Comparison of ENCODE assay signal across 22 cellular contexts in the genomic region with DNA sequence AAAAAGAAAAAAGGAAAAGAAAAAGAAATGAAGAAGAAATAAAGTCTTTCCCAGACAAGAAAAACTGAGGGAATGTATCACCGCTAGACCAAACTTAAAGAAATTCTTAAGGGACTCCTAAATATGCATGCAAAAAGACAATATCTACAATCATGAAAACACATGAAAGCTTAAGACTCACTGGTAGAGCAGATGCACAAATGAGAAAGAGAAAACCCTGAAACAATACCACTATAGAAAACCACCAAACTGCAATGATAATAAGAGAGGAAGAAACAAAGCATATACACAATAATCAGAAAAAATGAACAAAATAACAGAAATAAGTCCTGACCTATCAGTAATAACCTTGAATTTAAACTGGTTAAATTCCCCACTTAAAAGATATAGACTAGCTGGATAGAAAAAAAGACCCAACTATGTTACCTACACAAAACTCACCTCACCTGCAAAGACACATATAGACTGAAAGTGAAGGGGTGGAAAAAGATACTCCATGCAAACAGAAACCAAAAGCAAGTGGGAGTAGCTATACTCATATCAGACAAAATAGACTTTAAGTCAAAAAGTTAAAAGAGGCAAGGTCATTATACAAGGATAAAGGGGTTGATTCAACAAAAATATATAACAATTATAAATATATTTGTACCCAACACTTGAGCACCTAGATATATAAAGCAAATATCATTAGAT.
DNase-seq lines count a peak whose midpoint lies in the region; ATAC-seq and TF ChIP-seq lines count a peak whose summit lies in the region.
"Had no signal": no experiment of that assay in that cellular context is flagged by ENCODE, and none has a peak within 500 bp of the region (broad histone marks: within the 10 kb centered on the region; RNA-seq: fewer than 3 reads in every experiment).

No MANE protein-coding gene starts in this region.

- TF ChIP-seq CTCF in GM10266 (IDR thresholded peaks at IDR 0.05; ENCODE audit: control insufficient read depth, insufficient read depth, low read depth, missing control alignments): no peak
- TF ChIP-seq CTCF in CD14-positive monocyte (IDR thresholded peaks at IDR 0.05): no peak

- H3K9me3 Mint-ChIP-seq in activated CD4-positive, alpha-beta T cell treated with anti-CD3 and anti-CD28 coated beads, Interleukin-2, amount 10 ng/mL, durations not matched to agents 24 days and 14 days: peaks cover 7% of the 10 kb centered on the region
- peaks cover 39% of the 10 kb centered on the region for H3K9me3 Mint-ChIP-seq in activated T-helper 2 cell treated with anti-CD3 and anti-CD28 coated beads, Interferon-gamma antibody, Interleukin-2, Interleukin-4, amounts not matched to agents 10 μg/mL and 5 μg/mL and 100 μg/mL, durations not matched to agents 14 hours and 24 hours and 36 hours
- H3K9me3 Mint-ChIP-seq in CD14-positive monocyte: peaks cover 7 to 24% (median 14%) of the 10 kb centered on the region in 7 donors

- peak overlapping the region; percentile 62 for H3K27ac Mint-ChIP-seq in activated CD4-positive, alpha-beta T cell treated with anti-CD3 and anti-CD28 coated beads, Interleukin-2, amount 10 ng/mL, durations not matched to agents 24 days and 14 days
- peak overlapping the region; percentile 69 for H3K27ac Mint-ChIP-seq in activated T-helper 2 cell treated with anti-CD3 and anti-CD28 coated beads, Interferon-gamma antibody, Interleukin-2, Interleukin-4, amounts not matched to agents 10 μg/mL and 5 μg/mL and 100 μg/mL, durations not matched to agents 14 hours and 24 hours and 36 hours
- H3K27ac Mint-ChIP-seq in T-helper 17 cell (no peak overlapping the region), CD14-positive monocyte (no peak overlapping the region)
- H3K27ac Mint-ChIP-seq: neural progenitor cell had no signal

- peaks cover 7% of the 10 kb centered on the region for H3K36me3 Mint-ChIP-seq in activated CD4-positive, alpha-beta T cell treated with anti-CD3 and anti-CD28 coated beads, Interleukin-2, amount 10 ng/mL, durations not matched to agents 24 days and 14 days (ENCODE audit: low read depth)
- peaks cover 17% of the 10 kb centered on the region for H3K36me3 Mint-ChIP-seq in activated T-helper 2 cell treated with anti-CD3 and anti-CD28 coated beads, Interferon-gamma antibody, Interleukin-2, Interleukin-4, amounts not matched to agents 10 μg/mL and 5 μg/mL and 100 μg/mL, durations not matched to agents 14 hours and 24 hours and 36 hours (ENCODE audit: low read depth)
- H3K36me3 Mint-ChIP-seq in T-helper 17 cell (ENCODE audit: low read depth) (peaks cover 2% of the 10 kb centered on the region), CD14-positive monocyte (no peaks in the 10 kb centered on the region)
- H3K36me3 Mint-ChIP-seq: neural progenitor cell had no signal

- no peaks in the 10 kb centered on the region for H3K9me3 ChIP-seq in T-helper 17 cell (ENCODE audit: control insufficient read depth, low read length, poor library complexity, severe bottlenecking)
- H3K9me3 ChIP-seq: lower lobe of right lung, upper lobe of right lung had no signal

- no peak for DNase-seq in activated CD4-positive, alpha-beta T cell treated with anti-CD3 and anti-CD28 coated beads, Interleukin-2, amount 10 ng/mL, durations not matched to agents 24 days and 14 days
- DNase-seq in activated CD4-positive, alpha-beta T cell treated with anti-CD3 and anti-CD28 coated beads, Interleukin-2, amount 50 U/mL, for 48 hours: no peak
- DNase-seq in activated T-helper 2 cell treated with anti-CD3 and anti-CD28 coated beads, Interferon-gamma antibody, Interleukin-2, Interleukin-4, amounts not matched to agents 10 μg/mL and 5 μg/mL and 100 μg/mL, durations not matched to agents 14 hours and 24 hours and 36 hours (ENCODE audit: low spot score): no peak
- DNase-seq in T-helper 17 cell: no peak
- DNase-seq in GM10266 (ENCODE audit: extremely low spot score): no peak
- no peak for DNase-seq in CD14-positive monocyte (ENCODE audit: low spot score)
- DNase-seq: 8988T, AML-193, aorta, COR-L47, Kasumi-1, lower lobe of right lung, NCI-H1048, NCI-H187 treated with DMSO at 0.1 percent for 48 hours, NCI-H345, NCI-H82, Right ventricle myocardium superior, upper lobe of right lung had no signal

- peak overlapping the region; percentile 8 for H3K4me3 Mint-ChIP-seq in activated CD4-positive, alpha-beta T cell treated with anti-CD3 and anti-CD28 coated beads, Interleukin-2, amount 10 ng/mL, durations not matched to agents 24 days and 14 days
- H3K4me3 Mint-ChIP-seq in activated T-helper 2 cell treated with anti-CD3 and anti-CD28 coated beads, Interferon-gamma antibody, Interleukin-2, Interleukin-4, amounts not matched to agents 10 μg/mL and 5 μg/mL and 100 μg/mL, durations not matched to agents 14 hours and 24 hours and 36 hours (ENCODE audit: low read depth): no peak overlapping the region
- H3K4me3 Mint-ChIP-seq in T-helper 17 cell (no peak overlapping the region), CD14-positive monocyte (no peak overlapping the region)
- H3K4me3 Mint-ChIP-seq: neural progenitor cell had no signal

- ATAC-seq in GM21367 (IDR thresholded peaks at IDR 0.05; ENCODE audit: unreplicated experiment) (peak; percentile 77), HG03354 (IDR thresholded peaks at IDR 0.05; ENCODE audit: poor library complexity, severe bottlenecking, unreplicated experiment) (peak; percentile 66), T-helper 17 cell (no peak)
- ATAC-seq: lower lobe of right lung, sciatic nerve, upper lobe of right lung had no signal

- intact Hi-C loops in activated CD4-positive, alpha-beta T cell treated with anti-CD3 and anti-CD28 coated beads, Interleukin-2, amount 10 ng/mL, durations not matched to agents 24 days and 14 days (cut with micrococcal nuclease): loop anchor here (2.0 kb wide), 1 partner anchor 17 kb away; no protein-coding TSS in a partner anchor
- intact Hi-C loops in activated T-helper 2 cell treated with anti-CD3 and anti-CD28 coated beads, Interferon-gamma antibody, Interleukin-2, Interleukin-4, amounts not matched to agents 10 μg/mL and 5 μg/mL and 100 μg/mL, durations not matched to agents 14 hours and 24 hours and 36 hours (cut with micrococcal nuclease): loop anchor here (1.0 kb wide), 1 partner anchor 7 kb away; no protein-coding TSS in a partner anchor
- intact Hi-C loops in CD14-positive monocyte (cut with micrococcal nuclease): no loop called here

- H3K27me3 Mint-ChIP-seq in activated CD4-positive, alpha-beta T cell treated with anti-CD3 and anti-CD28 coated beads, Interleukin-2, amount 10 ng/mL, durations not matched to agents 24 days and 14 days: no peaks in the 10 kb centered on the region
- no peaks in the 10 kb centered on the region for H3K27me3 Mint-ChIP-seq in activated T-helper 2 cell treated with anti-CD3 and anti-CD28 coated beads, Interferon-gamma antibody, Interleukin-2, Interleukin-4, amounts not matched to agents 10 μg/mL and 5 μg/mL and 100 μg/mL, durations not matched to agents 14 hours and 24 hours and 36 hours (ENCODE audit: low read depth)
- H3K27me3 Mint-ChIP-seq in T-helper 17 cell (no peaks in the 10 kb centered on the region), CD14-positive monocyte (ENCODE audit: low read depth in 3 of 3) (peaks cover 3 to 8% (median 5%) of the 10 kb centered on the region in 3 donors)

- peaks cover 19% of the 10 kb centered on the region for H3K4me1 Mint-ChIP-seq in activated CD4-positive, alpha-beta T cell treated with anti-CD3 and anti-CD28 coated beads, Interleukin-2, amount 10 ng/mL, durations not matched to agents 24 days and 14 days
- H3K4me1 Mint-ChIP-seq in activated T-helper 2 cell treated with anti-CD3 and anti-CD28 coated beads, Interferon-gamma antibody, Interleukin-2, Interleukin-4, amounts not matched to agents 10 μg/mL and 5 μg/mL and 100 μg/mL, durations not matched to agents 14 hours and 24 hours and 36 hours (ENCODE audit: low read depth): peaks cover 32% of the 10 kb centered on the region
- H3K4me1 Mint-ChIP-seq in T-helper 17 cell (no peaks in the 10 kb centered on the region), CD14-positive monocyte (no peaks in the 10 kb centered on the region)
- H3K4me1 Mint-ChIP-seq: neural progenitor cell had no signal

Comparison
In these comparisons a context has a peak if more than half of its experiments do, and no peak if none do; other contexts are left out.
1. H3K27ac Mint-ChIP-seq: peak in activated CD4-positive, alpha-beta T cell treated with anti-CD3 and anti-CD28 coated beads, Interleukin-2, amount 10 ng/mL, durations not matched to agents 24 days and 14 days (single experiment) and activated T-helper 2 cell treated with anti-CD3 and anti-CD28 coated beads, Interferon-gamma antibody, Interleukin-2, Interleukin-4, amounts not matched to agents 10 μg/mL and 5 μg/mL and 100 μg/mL, durations not matched to agents 14 hours and 24 hours and 36 hours (single experiment); none in T-helper 17 cell (single experiment) and CD14-positive monocyte (0 of 7).
2. intact Hi-C loops: an anchor here in activated CD4-positive, alpha-beta T cell treated with anti-CD3 and anti-CD28 coated beads, Interleukin-2, amount 10 ng/mL, durations not matched to agents 24 days and 14 days (2.0 kb wide) and activated T-helper 2 cell treated with anti-CD3 and anti-CD28 coated beads, Interferon-gamma antibody, Interleukin-2, Interleukin-4, amounts not matched to agents 10 μg/mL and 5 μg/mL and 100 μg/mL, durations not matched to agents 14 hours and 24 hours and 36 hours (1.0 kb wide); none called in CD14-positive monocyte.